In the genomic region with DNA sequence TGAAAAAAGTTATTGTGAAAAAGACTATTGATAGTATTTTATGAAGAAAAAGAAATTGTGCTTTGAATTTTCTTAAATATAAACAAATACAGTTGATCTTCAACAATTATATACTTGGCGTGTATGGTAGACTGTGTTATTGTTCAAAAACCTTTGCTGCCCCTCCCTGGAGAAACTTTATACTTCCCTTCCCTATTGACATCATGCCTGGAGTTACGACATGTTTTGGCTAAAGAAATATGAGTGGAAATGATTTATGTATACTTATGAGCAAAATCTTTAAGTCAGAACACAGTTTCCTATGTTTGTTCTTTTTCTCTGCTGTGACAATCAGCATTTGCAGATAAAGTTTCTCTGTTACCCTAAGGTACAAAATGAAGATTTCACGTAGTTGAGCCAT, we compare ENCODE assay signal across 10 cellular contexts.
DNase-seq lines count a peak whose midpoint lies in the region; ATAC-seq, FAIRE-seq and TF ChIP-seq lines count a peak whose summit lies in the region.
"Had no signal": no experiment of that assay in that cellular context is flagged by ENCODE, and none has a peak within 500 bp of the region (broad histone marks: within the 10 kb centered on the region; RNA-seq: fewer than 3 reads in every experiment).

No MANE protein-coding gene starts in this region.

- 95% methylated on average over 3 of the region's 3 CpGs for WGBS in HepG2 (ENCODE audit: low lambda C conversion rate)

- peak; percentile 43 for DNase-seq in AG09309 (ENCODE audit: low read depth)
- DNase-seq in choroid plexus epithelial cell (ENCODE audit: low read depth) = peak; percentile 92
- DNase-seq in HepG2 (ENCODE audit: low spot score) = peak; percentile 7
- DNase-seq in NCI-H2029 (lab: John Stamatoyannopoulos, UW) = no peak
- DNase-seq in CD8-positive, alpha-beta T cell = no peak
- DNase-seq in stimulated activated CD4-positive, alpha-beta T cell treated with anti-CD3 and anti-CD28 coated beads, Interleukin-4, amount 100 ng/mL, for 24 hours = no peak
- DNase-seq: NCI-H524 treated with DMSO at 0.1 percent for 48 hours had no signal

- no peak overlapping the region for H3K27ac ChIP-seq in HepG2 (ENCODE audit: extremely low read length, insufficient read depth, low read length)
- H3K27ac ChIP-seq in CD8-positive, alpha-beta T cell (ENCODE audit: low read depth, low read length) = no peak overlapping the region

- in situ Hi-C loops in HepG2 (cut with HindIII; ENCODE audit: extremely low pct_ligation_motif_present, low pct_unique_long_range_greater_than_20kb) = loop anchor here (25.0 kb wide), 1 partner anchor 194 kb away; no protein-coding TSS in a partner anchor

- no peak for TF ChIP-seq RAD21 in HepG2 (CRISPR knock-in tag; IDR thresholded peaks at IDR 0.05)

- H3K9me2 ChIP-seq in Loucy (replicated peaks; ENCODE audit: low read depth, low read length) = no peaks in the 10 kb centered on the region

- peaks cover 3% of the 10 kb centered on the region for H3K36me3 Mint-ChIP-seq in CD8-positive, alpha-beta T cell
- H3K36me3 Mint-ChIP-seq: stimulated activated effector memory CD8-positive, alpha-beta T cell treated with anti-CD3 and anti-CD28 coated beads, Interleukin-12 subunit alpha, Interleukin-12 subunit beta, amount 100 ng/mL, for 72 hours had no signal

- CTCF ChIA-PET in HepG2 (lab: Yijun Ruan, JAX; ENCODE audit: low intra/inter-chr PET ratio, low total read pairs) = no interaction called here
- CTCF ChIA-PET in CD8-positive, alpha-beta T cell (lab: Charles Lee) = no interaction called here

- no peaks in the 10 kb centered on the region for H3K27me3 Mint-ChIP-seq in CD8-positive, alpha-beta T cell (ENCODE audit: low read depth)

- no peak overlapping the region for H3K4me3 ChIP-seq in AG09309 (ENCODE audit: control insufficient read depth, low read depth, low read length)
- no peak overlapping the region for H3K4me3 ChIP-seq in Loucy (ENCODE audit: low read length, poor library complexity, severe bottlenecking)
- H3K4me3 ChIP-seq in choroid plexus epithelial cell (ENCODE audit: low read depth, low read length) = no peak overlapping the region
- H3K4me3 ChIP-seq in HepG2 (replicated peaks in 1 of 3; ENCODE audit: insufficient read depth in 1 of 3, low read depth in 2 of 3, low read length in 3 of 3) = no peak overlapping the region
- H3K4me3 ChIP-seq in CD8-positive, alpha-beta T cell (ENCODE audit: low read depth, low read length) = no peak overlapping the region

- no peaks in the 10 kb centered on the region for H3K27me3 ChIP-seq in Loucy (ENCODE audit: insufficient read depth, low read length, poor library complexity, severe bottlenecking)
- no peaks in the 10 kb centered on the region for H3K27me3 ChIP-seq in HepG2 (ENCODE audit: control insufficient read depth in 1 of 2, insufficient read depth in 2 of 2, low read length in 2 of 2)
- no peaks in the 10 kb centered on the region for H3K27me3 ChIP-seq in CD8-positive, alpha-beta T cell (ENCODE audit: insufficient read depth, low read length)

- no peaks in the 10 kb centered on the region for H3K9me3 ChIP-seq in Loucy (ENCODE audit: insufficient read depth, low read depth, low read length)
- no peaks in the 10 kb centered on the region for H3K9me3 ChIP-seq in HepG2 (ENCODE audit: low read length)
- H3K9me3 ChIP-seq in CD8-positive, alpha-beta T cell (ENCODE audit: low read length) = no peaks in the 10 kb centered on the region

- intact Hi-C loops in HepG2 (cut with micrococcal nuclease; ENCODE audit: unreplicated experiment) = loop anchor here (10.0 kb wide), 1 partner anchor 97 kb away; no protein-coding TSS in a partner anchor
- intact Hi-C loops in CD8-positive, alpha-beta T cell (cut with DNase I, micrococcal nuclease) = no loop called here

- H4K20me1 ChIP-seq in Loucy (ENCODE audit: insufficient read depth, low read length, poor library complexity, severe bottlenecking) (no peaks in the 10 kb centered on the region), HepG2 (ENCODE audit: insufficient read depth, low read length) (no peaks in the 10 kb centered on the region; the same call in 1 of the 2 replicates)

- no peak overlapping the region for H3K27ac Mint-ChIP-seq in CD8-positive, alpha-beta T cell

- no peak overlapping the region for H3K4me2 ChIP-seq in Loucy (ENCODE audit: low read depth, low read length, poor library complexity, severe bottlenecking)
- H3K4me2 ChIP-seq in HepG2 (ENCODE audit: low read depth, low read length) = no peak overlapping the region

- TF ChIP-seq EP300 in HepG2 (IDR thresholded peaks at IDR 0.05; ENCODE audit: low read depth in 2 of 2, low read length in 2 of 2) (no peak), HepG2 (CRISPR knock-in tag; IDR thresholded peaks at IDR 0.05; ENCODE audit: borderline replicate concordance) (no peak)

- no peaks in the 10 kb centered on the region for H3K4me1 Mint-ChIP-seq in CD8-positive, alpha-beta T cell (ENCODE audit: low read depth)
- H3K4me1 Mint-ChIP-seq: stimulated activated effector memory CD8-positive, alpha-beta T cell treated with anti-CD3 and anti-CD28 coated beads, Interleukin-12 subunit alpha, Interleukin-12 subunit beta, amount 100 ng/mL, for 72 hours had no signal

- no peak for ATAC-seq in HepG2
- no peak for ATAC-seq in CD8-positive, alpha-beta T cell
- ATAC-seq in GM18519 (IDR thresholded peaks at IDR 0.05; ENCODE audit: low FRiP score, unreplicated experiment) = no peak
- ATAC-seq: stimulated activated effector memory CD8-positive, alpha-beta T cell treated with anti-CD3 and anti-CD28 coated beads, Interleukin-12 subunit alpha, Interleukin-12 subunit beta, amount 100 ng/mL, for 72 hours had no signal

- no peak overlapping the region for H3K4me3 Mint-ChIP-seq in CD8-positive, alpha-beta T cell
- H3K4me3 Mint-ChIP-seq: stimulated activated effector memory CD8-positive, alpha-beta T cell treated with anti-CD3 and anti-CD28 coated beads, Interleukin-12 subunit alpha, Interleukin-12 subunit beta, amount 100 ng/mL, for 72 hours had no signal

- no peaks in the 10 kb centered on the region for H3K9me3 Mint-ChIP-seq in CD8-positive, alpha-beta T cell
- H3K9me3 Mint-ChIP-seq: stimulated activated effector memory CD8-positive, alpha-beta T cell treated with anti-CD3 and anti-CD28 coated beads, Interleukin-12 subunit alpha, Interleukin-12 subunit beta, amount 100 ng/mL, for 72 hours had no signal

- no peaks in the 10 kb centered on the region for H3F3A ChIP-seq in Loucy (ENCODE audit: low read depth)

- TF ChIP-seq CTCF in AG09309 (IDR thresholded peaks at IDR 0.05; ENCODE audit: control insufficient read depth, insufficient read depth, low read depth, low read length, missing control alignments) = peak; percentile 39
- peak; percentile 31 for TF ChIP-seq CTCF in Loucy (conservative IDR thresholded peaks at IDR 0.05; ENCODE audit: low read length)
- peak; percentile 36 for TF ChIP-seq CTCF in choroid plexus epithelial cell (conservative IDR thresholded peaks at IDR 0.05; ENCODE audit: low read depth, low read length)
- TF ChIP-seq CTCF in HepG2 (CRISPR knock-in tag; IDR thresholded peaks at IDR 0.05) = 0 out of 2 replicates have a peak, but pooled peaks have one; percentile 15
- TF ChIP-seq CTCF in CD8-positive, alpha-beta T cell (IDR thresholded peaks at IDR 0.05) = no peak

- H3K79me2 ChIP-seq in Loucy (ENCODE audit: insufficient read depth, low read length) (no peaks in the 10 kb centered on the region), HepG2 (ENCODE audit: insufficient read depth, low read length) (no peaks in the 10 kb centered on the region)

- TF ChIP-seq POLR2A in HepG2 (IDR thresholded peaks at IDR 0.05; ENCODE audit: insufficient read depth in 1 of 2, low read depth in 2 of 2, low read length in 2 of 2) = no peak

- FAIRE-seq in HepG2 (lab: Jason Lieb, UNC) = no peak

- H3K36me3 ChIP-seq in Loucy (ENCODE audit: insufficient read depth, low read length) = no peaks in the 10 kb centered on the region
- 0 out of 5 replicates have a peak, but pooled peaks cover 0 to 4% of the 10 kb centered on the region in 2 experiments for H3K36me3 ChIP-seq in HepG2 (replicated peaks in 1 of 2; ENCODE audit: control insufficient read depth in 1 of 2, insufficient read depth in 2 of 2, low read length in 2 of 2)
- no peaks in the 10 kb centered on the region for H3K36me3 ChIP-seq in CD8-positive, alpha-beta T cell (ENCODE audit: insufficient read depth, low read length)

- H3K4me1 ChIP-seq in Loucy (ENCODE audit: insufficient read depth, low read length, poor library complexity, severe bottlenecking) (no peaks in the 10 kb centered on the region), HepG2 (ENCODE audit: insufficient read depth, low read length) (peaks cover 16% of the 10 kb centered on the region)
- no peaks in the 10 kb centered on the region for H3K4me1 ChIP-seq in CD8-positive, alpha-beta T cell (ENCODE audit: insufficient read depth, low read length)

- H2AFZ ChIP-seq in Loucy (ENCODE audit: low read length) (no peak overlapping the region), HepG2 (ENCODE audit: low read length) (no peak overlapping the region)

- H3K9ac ChIP-seq in Loucy (ENCODE audit: low read depth, low read length, poor library complexity, severe bottlenecking) (no peak overlapping the region), HepG2 (ENCODE audit: insufficient read depth, low read depth, low read length) (no peak overlapping the region)

- POLR2A ChIA-PET in HepG2 (lab: Yijun Ruan, JAX) = no interaction called here
- POLR2A ChIA-PET in CD8-positive, alpha-beta T cell (lab: Charles Lee) = no interaction called here

- BruUV-seq in HepG2 (replicated peaks; lab: Mats Ljungman, UMichigan) = no TSS peak

TF ChIP-seq in HepG2, 621 proteins besides CTCF, POLR2A, EP300 and RAD21 (continues in another document):
- peak; percentile 41 for TF ChIP-seq STAG1 (CRISPR knock-in tag; IDR thresholded peaks at IDR 0.05)
- no peak for TF ChIP-seq ZNF792 (CRISPR knock-in tag; IDR thresholded peaks at IDR 0.05)
- TF ChIP-seq, protein P1, sequence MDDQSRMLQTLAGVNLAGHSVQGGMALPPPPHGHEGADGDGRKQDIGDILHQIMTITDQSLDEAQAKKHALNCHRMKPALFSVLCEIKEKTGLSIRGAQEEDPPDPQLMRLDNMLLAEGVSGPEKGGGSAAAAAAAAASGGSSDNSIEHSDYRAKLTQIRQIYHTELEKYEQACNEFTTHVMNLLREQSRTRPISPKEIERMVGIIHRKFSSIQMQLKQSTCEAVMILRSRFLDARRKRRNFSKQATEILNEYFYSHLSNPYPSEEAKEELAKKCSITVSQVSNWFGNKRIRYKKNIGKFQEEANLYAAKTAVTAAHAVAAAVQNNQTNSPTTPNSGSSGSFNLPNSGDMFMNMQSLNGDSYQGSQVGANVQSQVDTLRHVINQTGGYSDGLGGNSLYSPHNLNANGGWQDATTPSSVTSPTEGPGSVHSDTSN (CRISPR knock-in tag; IDR thresholded peaks at IDR 0.05; ENCODE audit: borderline replicate concordance) = no peak
- TF ChIP-seq SMAD3 (CRISPR knock-in tag; IDR thresholded peaks at IDR 0.05) = no peak
- no peak for TF ChIP-seq ZMYM2 (CRISPR knock-in tag; IDR thresholded peaks at IDR 0.05)
- TF ChIP-seq HOXA5 (CRISPR knock-in tag; IDR thresholded peaks at IDR 0.05) = no peak

Comparison
In these comparisons a context has a peak if more than half of its experiments do, and no peak if none do; other contexts are left out.
1. DNase-seq: peak in AG09309 (single experiment), choroid plexus epithelial cell (single experiment) and HepG2 (single experiment); none in NCI-H2029 (single experiment), CD8-positive, alpha-beta T cell (0 of 7) and stimulated activated CD4-positive, alpha-beta T cell treated with anti-CD3 and anti-CD28 coated beads, Interleukin-4, amount 100 ng/mL, for 24 hours (single experiment).